ENCODE assay signal across 9 cellular contexts in the genomic region with DNA sequence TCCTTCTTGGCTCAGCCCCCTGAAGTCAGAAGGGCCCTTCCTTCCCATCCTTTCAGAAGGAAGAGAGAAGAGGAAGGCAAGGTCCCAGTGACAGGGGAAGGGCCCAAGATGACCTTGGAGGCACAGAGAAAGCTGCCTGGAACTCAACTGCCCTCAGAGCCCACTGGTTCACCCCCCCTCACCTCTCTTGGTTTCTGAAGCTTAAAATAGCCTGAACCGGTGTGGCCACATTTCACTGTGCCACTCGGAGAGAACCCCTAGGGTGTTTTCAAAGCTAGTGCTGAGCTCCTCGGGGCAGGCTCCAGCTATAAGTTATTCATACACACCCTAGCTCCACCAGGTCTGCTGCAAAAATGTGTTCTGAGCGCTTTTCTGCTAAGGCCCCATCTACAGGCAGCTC.
DNase-seq lines count a peak whose midpoint lies in the region; ATAC-seq and TF ChIP-seq lines count a peak whose summit lies in the region.
"Had no signal": no experiment of that assay in that cellular context is flagged by ENCODE, and none has a peak within 500 bp of the region (broad histone marks: within the 10 kb centered on the region; RNA-seq: fewer than 3 reads in every experiment).

No MANE protein-coding gene starts in this region.

- H3K4me1 Mint-ChIP-seq in activated CD4-positive, alpha-beta memory T cell treated with anti-CD3 and anti-CD28 coated beads for 36 hours (ENCODE audit: low read depth) = peaks cover 8% of the 10 kb centered on the region

- DNase-seq in GM12865 (ENCODE audit: low read depth) (peak; percentile 90), foreskin keratinocyte (peak in 1 of 2 donors; percentile 15), mesenchymal stem cell (no peak), GM19240 (ENCODE audit: insufficient read length, low spot score) (no peak)
- DNase-seq in activated CD4-positive, alpha-beta memory T cell treated with anti-CD3 and anti-CD28 coated beads for 36 hours = no peak
- no peak for DNase-seq in activated naive CD4-positive, alpha-beta T cell treated with Interleukin-2 at 50 U/mL for 16 hours
- DNase-seq: MV-4-11 had no signal

- peaks cover 11% of the 10 kb centered on the region for H3K9me3 Mint-ChIP-seq in activated CD4-positive, alpha-beta memory T cell treated with anti-CD3 and anti-CD28 coated beads for 36 hours

- TF ChIP-seq CTCF in GM12865 (IDR thresholded peaks at IDR 0.05; ENCODE audit: insufficient read depth, low read depth, low read length, missing control alignments) (no peak), foreskin keratinocyte (conservative IDR thresholded peaks at IDR 0.05) (no peak)

- H3K4me3 Mint-ChIP-seq in activated CD4-positive, alpha-beta memory T cell treated with anti-CD3 and anti-CD28 coated beads for 36 hours = no peak overlapping the region

- H3K27ac ChIP-seq in foreskin keratinocyte = no peak overlapping the region
- no peak overlapping the region for H3K27ac ChIP-seq in mesenchymal stem cell (ENCODE audit: low read length, poor library complexity, severe bottlenecking)

- no peak overlapping the region for H2AFZ ChIP-seq in mesenchymal stem cell (ENCODE audit: low read depth, low read length)

- POLR2A ChIA-PET in activated CD4-positive, alpha-beta memory T cell treated with anti-CD3 and anti-CD28 coated beads for 36 hours (lab: Charles Lee) = no interaction called here

- no peaks in the 10 kb centered on the region for H3K9me3 ChIP-seq in mesenchymal stem cell (ENCODE audit: control insufficient read depth, low read length)

- H2BK12ac ChIP-seq in mesenchymal stem cell (ENCODE audit: low read length in 2 of 2) = no peak overlapping the region

- H3K27me3 Mint-ChIP-seq in activated CD4-positive, alpha-beta memory T cell treated with anti-CD3 and anti-CD28 coated beads for 36 hours = no peaks in the 10 kb centered on the region

- no peak overlapping the region for H3K4ac ChIP-seq in mesenchymal stem cell (ENCODE audit: low read depth in 1 of 2, low read length in 2 of 2)

- H4K91ac ChIP-seq in mesenchymal stem cell (ENCODE audit: low read length) = no peak overlapping the region

- no peak overlapping the region for H2BK5ac ChIP-seq in mesenchymal stem cell (ENCODE audit: low read depth, low read length, poor library complexity, severe bottlenecking)

- intact Hi-C loops in activated CD4-positive, alpha-beta memory T cell treated with anti-CD3 and anti-CD28 coated beads for 36 hours (cut with micrococcal nuclease) = no loop called here

- H3K9ac ChIP-seq in mesenchymal stem cell (ENCODE audit: low read length) = no peak overlapping the region

- H3K4me3 ChIP-seq in GM12865 (ENCODE audit: low read depth, low read length) (peak overlapping the region; percentile 29), mesenchymal stem cell (ENCODE audit: insufficient read depth in 1 of 2, low read depth in 1 of 2, low read length in 2 of 2) (no peak overlapping the region)

- H2AK5ac ChIP-seq in mesenchymal stem cell (ENCODE audit: low read length, severe bottlenecking) = no peak overlapping the region

- H2BK120ac ChIP-seq in mesenchymal stem cell (ENCODE audit: low read depth, low read length) = no peak overlapping the region

- peaks cover under 1% of the 10 kb centered on the region for H3K36me3 Mint-ChIP-seq in activated CD4-positive, alpha-beta memory T cell treated with anti-CD3 and anti-CD28 coated beads for 36 hours

- H3K27me3 ChIP-seq in foreskin keratinocyte (no peaks in the 10 kb centered on the region), mesenchymal stem cell (ENCODE audit: control insufficient read depth in 1 of 2, insufficient read depth in 1 of 2, low read length in 2 of 2) (peaks cover 0 to 22% of the 10 kb centered on the region in 2 experiments)

- H3K14ac ChIP-seq in mesenchymal stem cell (ENCODE audit: low read length in 2 of 2) = no peak overlapping the region

- H3K4me1 ChIP-seq in foreskin keratinocyte = no peaks in the 10 kb centered on the region
- H3K4me1 ChIP-seq in mesenchymal stem cell (ENCODE audit: control insufficient read depth, insufficient read depth, low read depth, low read length) = no peaks in the 10 kb centered on the region

- no peak overlapping the region for H4K8ac ChIP-seq in mesenchymal stem cell (ENCODE audit: low read length)

- peak; percentile 62 for ATAC-seq in GM19468 (IDR thresholded peaks at IDR 0.05; ENCODE audit: extremely low read depth, unreplicated experiment)
- ATAC-seq in HG03139 (IDR thresholded peaks at IDR 0.05; ENCODE audit: unreplicated experiment) = peak; percentile 73
- ATAC-seq in foreskin keratinocyte = peak; percentile 51

- WGBS in mesenchymal stem cell = 87% methylated on average over 4 of the region's 4 CpGs

- H3K79me1 ChIP-seq in mesenchymal stem cell (replicated peaks; ENCODE audit: low read length, poor library complexity, severe bottlenecking) = no peaks in the 10 kb centered on the region

- no peak overlapping the region for H3K23ac ChIP-seq in mesenchymal stem cell (ENCODE audit: low read length in 2 of 2)

- H3K4me2 ChIP-seq in mesenchymal stem cell (ENCODE audit: low read length, poor library complexity, severe bottlenecking) = no peak overlapping the region

- no peaks in the 10 kb centered on the region for H3K36me3 ChIP-seq in mesenchymal stem cell (ENCODE audit: control insufficient read depth in 1 of 2, insufficient read depth in 2 of 2, low read depth in 1 of 2, low read length in 2 of 2)

- H3K27ac Mint-ChIP-seq in activated CD4-positive, alpha-beta memory T cell treated with anti-CD3 and anti-CD28 coated beads for 36 hours = no peak overlapping the region

- CTCF ChIA-PET in activated CD4-positive, alpha-beta memory T cell treated with anti-CD3 and anti-CD28 coated beads for 36 hours (lab: Charles Lee) = interaction anchor here (0.6 kb wide), 1 partner anchor 11 kb away, joined by 3 read pairs; no protein-coding TSS in a partner anchor

- no peak overlapping the region for H3K18ac ChIP-seq in mesenchymal stem cell (ENCODE audit: low read depth in 1 of 2, low read length in 2 of 2)

- no peak overlapping the region for H2BK15ac ChIP-seq in mesenchymal stem cell (ENCODE audit: low read depth, poor library complexity, severe bottlenecking)
